8 cellular contexts compared by ENCODE assay signal in genomic region chr12:11621797-11622423, GRCh38. TPM values are rescaled to one million over a fixed set of nuclear protein-coding genes. Genes with fewer than 3 reads are reported as not detected.
DNase-seq lines count a peak whose midpoint lies in the region; ATAC-seq and TF ChIP-seq lines count a peak whose summit lies in the region.

No MANE protein-coding gene starts in this region.

- no peak overlapping the region for H2AFZ ChIP-seq in Loucy (ENCODE audit: low read length)

- no peaks in the 10 kb centered on the region for H3K36me3 Mint-ChIP-seq in activated T-cell treated with anti-CD3 and anti-CD28 coated beads, Interleukin-2, amount 50 U/mL, for 4 hours (ENCODE audit: insufficient read depth)

- peak overlapping the region; percentile 81 for H3K27ac ChIP-seq in mesodermal cell (ENCODE audit: low read depth, low read length, severe bottlenecking)

- H3K4me3 ChIP-seq in Loucy (ENCODE audit: low read length, poor library complexity, severe bottlenecking) (no peak overlapping the region), mesodermal cell (ENCODE audit: extremely low read depth, insufficient read depth, low read length, poor library complexity, severe bottlenecking) (no peak overlapping the region)

- 59 to 84% methylated on average over 3 to 4 of the region's 5 CpGs for WGBS in mesodermal cell (ENCODE audit: insufficient coverage in 2 of 2), 2 experiments

- H3K4me2 ChIP-seq in Loucy (ENCODE audit: low read depth, low read length, poor library complexity, severe bottlenecking), result peak overlapping the region; percentile 27

- H3K9ac ChIP-seq in Loucy (ENCODE audit: low read depth, low read length, poor library complexity, severe bottlenecking), result no peak overlapping the region

- no peaks in the 10 kb centered on the region for H3K9me2 ChIP-seq in Loucy (replicated peaks; ENCODE audit: low read depth, low read length)

- H3K9me3 Mint-ChIP-seq in activated T-cell treated with anti-CD3 and anti-CD28 coated beads, Interleukin-2, amount 50 U/mL, for 4 hours, result no peaks in the 10 kb centered on the region

- DNase-seq in EL (peak; percentile 9), kidney tubule cell (ENCODE audit: low spot score) (no peak)
- peak; percentile 9 for DNase-seq in activated T-cell treated with anti-CD3 and anti-CD28 coated beads, Interleukin-2, amount 50 U/mL, for 4 hours

- peak in 1 of 2 donors; percentile 32 for ATAC-seq in activated T-cell treated with anti-CD3 and anti-CD28 coated beads, Interleukin-2, amount 50 U/mL, for 4 hours
- ATAC-seq in HG02642 (IDR thresholded peaks at IDR 0.05; ENCODE audit: poor library complexity, unreplicated experiment), result no peak
- ATAC-seq in HG02973 (IDR thresholded peaks at IDR 0.05; ENCODE audit: unreplicated experiment), result no peak
- ATAC-seq in GM18909 (IDR thresholded peaks at IDR 0.05; ENCODE audit: poor library complexity, unreplicated experiment), result no peak

- H3F3A ChIP-seq in Loucy (ENCODE audit: low read depth), result no peaks in the 10 kb centered on the region

- H4K20me1 ChIP-seq in Loucy (ENCODE audit: insufficient read depth, low read length, poor library complexity, severe bottlenecking), result no peaks in the 10 kb centered on the region

- no peak overlapping the region for H3K4me3 Mint-ChIP-seq in activated T-cell treated with anti-CD3 and anti-CD28 coated beads, Interleukin-2, amount 50 U/mL, for 4 hours

- H3K27me3 ChIP-seq in Loucy (ENCODE audit: insufficient read depth, low read length, poor library complexity, severe bottlenecking), result no peaks in the 10 kb centered on the region

- no peaks in the 10 kb centered on the region for H3K79me2 ChIP-seq in Loucy (ENCODE audit: insufficient read depth, low read length)

- H3K9me3 ChIP-seq in Loucy (ENCODE audit: insufficient read depth, low read depth, low read length), result no peaks in the 10 kb centered on the region
- peaks cover 4% of the 10 kb centered on the region for H3K9me3 ChIP-seq in mesodermal cell (ENCODE audit: control insufficient read depth, low read length)

- no peak; the same call in 1 of the 2 replicates for TF ChIP-seq CTCF in Loucy (conservative IDR thresholded peaks at IDR 0.05; ENCODE audit: low read length)

- peaks cover 13% of the 10 kb centered on the region for H3K4me1 ChIP-seq in Loucy (ENCODE audit: insufficient read depth, low read length, poor library complexity, severe bottlenecking)
- peaks cover 13% of the 10 kb centered on the region for H3K4me1 ChIP-seq in mesodermal cell (ENCODE audit: control insufficient read depth, insufficient read depth, low read length, poor library complexity, severe bottlenecking)

- peaks cover 2% of the 10 kb centered on the region for H3K27me3 Mint-ChIP-seq in activated T-cell treated with anti-CD3 and anti-CD28 coated beads, Interleukin-2, amount 50 U/mL, for 4 hours (ENCODE audit: low read depth)

- peaks cover 1% of the 10 kb centered on the region for H3K4me1 Mint-ChIP-seq in activated T-cell treated with anti-CD3 and anti-CD28 coated beads, Interleukin-2, amount 50 U/mL, for 4 hours (ENCODE audit: low read depth)

- H3K36me3 ChIP-seq in Loucy (ENCODE audit: insufficient read depth, low read length), result no peaks in the 10 kb centered on the region
- H3K36me3 ChIP-seq in mesodermal cell (ENCODE audit: control insufficient read depth, insufficient read depth, low read length), result no peaks in the 10 kb centered on the region

RNA-seq across cellular contexts. Expression of gene ETV6, which starts 27.6 kb away (rescaled TPM):
- 10 to 100 TPM; 46.7 to 58.0 (median 57.5) TPM for total RNA-seq in activated T-cell treated with anti-CD3 and anti-CD28 coated beads, Interleukin-2, amount 50 U/mL, for 4 hours
- polyA plus RNA-seq in mesodermal cell (2013, experiment 1 of 2), result 13.9 TPM
- polyA plus RNA-seq in mesodermal cell (2013, experiment 2 of 2), result 11.2 TPM
